23 cellular contexts compared by ENCODE assay signal in the genomic region with DNA sequence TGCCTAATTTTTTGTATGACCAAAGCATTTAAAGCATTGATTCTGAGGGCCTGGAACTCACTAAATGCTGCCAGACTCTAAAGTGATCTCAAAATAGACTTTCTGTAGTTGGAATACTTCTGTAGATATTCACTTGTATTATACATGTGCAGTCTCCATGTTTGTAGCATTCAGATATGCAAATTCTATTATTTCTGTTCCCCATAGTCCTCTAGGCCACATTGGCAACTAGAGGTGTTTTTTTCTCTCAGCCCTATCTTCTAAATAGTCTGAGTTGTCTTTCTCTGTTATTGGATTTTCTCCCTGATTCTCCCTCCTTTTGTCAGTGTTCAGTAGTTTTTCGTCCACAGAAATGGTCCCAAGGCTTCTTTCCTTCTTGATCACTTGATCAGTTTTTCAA.
"Had no signal": no experiment of that assay in that cellular context is flagged by ENCODE, and none has a peak within 500 bp of the region (broad histone marks: within the 10 kb centered on the region; RNA-seq: fewer than 3 reads in every experiment).

No MANE protein-coding gene starts in this region.

- H3K36me3 ChIP-seq: brain microvascular endothelial cell, lower lobe of right lung, right lobe of liver had no signal

- H3K9me3 ChIP-seq: lower lobe of right lung, psoas muscle, right lobe of liver had no signal

- H3K4me3 ChIP-seq: dorsolateral prefrontal cortex, hepatocyte, lower lobe of right lung, psoas muscle, right lobe of liver had no signal

- H3K27ac Mint-ChIP-seq: mesothelial cell of epicardium had no signal

- ATAC-seq: activated CD4-positive, CD25-positive, alpha-beta regulatory T cell treated with anti-CD3 and anti-CD28 coated beads, Interleukin-2, amount 50 U/mL, for 24 hours; psoas muscle had no signal

- H3K4me3 Mint-ChIP-seq: endodermal cell, mesothelial cell of epicardium, neural crest cell had no signal

- H3K4me2 ChIP-seq: hepatocyte had no signal

- DNase-seq: activated CD8-positive, alpha-beta memory T cell treated with anti-CD3 and anti-CD28 coated beads for 24 hours; activated CD8-positive, alpha-beta memory T cell treated with anti-CD3 and anti-CD28 coated beads, Interleukin-2, amount 50 U/mL, for 48 hours; activated gamma-delta T cell treated with Interleukin-2 at 50 U/mL for 16 hours; anterior cingulate cortex; brain microvascular endothelial cell; central memory CD4-positive, alpha-beta T cell; dorsolateral prefrontal cortex; endodermal cell; foreskin fibroblast; left cardiac atrium; lower lobe of right lung; psoas muscle; right lobe of liver; small intestine; stimulated activated CD4-positive, alpha-beta T cell treated with anti-CD3 and anti-CD28 coated beads, Interleukin-15, amount 100 ng/mL, for 24 hours; stimulated activated CD4-positive, alpha-beta T cell treated with anti-CD3 and anti-CD28 coated beads, Interleukin-2, amount 100 ng/mL, for 48 hours; T-helper 1 cell; T1000 had no signal

- H3K27me3 ChIP-seq: brain microvascular endothelial cell, dorsolateral prefrontal cortex, hepatocyte, right lobe of liver had no signal

- H3K4me1 ChIP-seq: right lobe of liver had no signal

- H3K27ac ChIP-seq: brain microvascular endothelial cell, epithelial cell of prostate, hepatocyte, lower lobe of right lung, right lobe of liver had no signal

- H3K4me1 Mint-ChIP-seq: mesothelial cell of epicardium had no signal
